In genomic region chr2:66362651-66363050, GRCh38 we compare ENCODE assay signal across 23 cellular contexts.
"Had no signal": no experiment of that assay in that cellular context is flagged by ENCODE, and none has a peak within 500 bp of the region (broad histone marks: within the 10 kb centered on the region; RNA-seq: fewer than 3 reads in every experiment).

No MANE protein-coding gene starts in this region.

- H3K36me3 ChIP-seq: adrenal gland, ascending aorta, brain microvascular endothelial cell, esophagus squamous epithelium, gastroesophageal sphincter, sigmoid colon, upper lobe of left lung had no signal

- H3K27me3 ChIP-seq: adrenal gland, ascending aorta, brain microvascular endothelial cell, esophagus squamous epithelium, gastroesophageal sphincter, sigmoid colon, upper lobe of left lung had no signal

- DNase-seq: activated CD4-positive, alpha-beta T cell treated with anti-CD3 and anti-CD28 coated beads for 1 hour; activated T-cell treated with anti-CD3 and anti-CD28 coated beads, Interleukin-2, amount 50 U/mL, for 1 hour; adrenal gland; brain microvascular endothelial cell; central memory CD4-positive, alpha-beta T cell; esophagus squamous epithelium; head of caudate nucleus; hypothalamus; left ventricle myocardium superior; mammary epithelial cell; occipital lobe; sigmoid colon; stimulated activated CD4-positive, alpha-beta T cell treated with anti-CD3 and anti-CD28 coated beads, Interleukin-2, amount 100 ng/mL, for 48 hours; stimulated activated naive CD4-positive, alpha-beta T cell; T-cell; upper lobe of left lung had no signal

- H3K9me3 ChIP-seq: adrenal gland, ascending aorta, esophagus squamous epithelium, gastroesophageal sphincter, sigmoid colon, upper lobe of left lung had no signal

- H3K27ac ChIP-seq: adrenal gland, ascending aorta, brain microvascular endothelial cell, esophagus squamous epithelium, gastroesophageal sphincter, upper lobe of left lung, VCaP had no signal

- H3K4me1 ChIP-seq: adrenal gland had no signal

- ATAC-seq: activated naive CD4-positive, alpha-beta T cell treated with anti-CD3 and anti-CD28 coated beads, Interleukin-2, amount 50 U/mL, for 72 hours; activated T-helper 17 cell treated with anti-CD3 and anti-CD28 coated beads, Interleukin-2, amount 50 U/mL, for 72 hours; gastroesophageal sphincter; left ventricle myocardium superior; natural killer cell treated with Interleukin-12 subunit alpha and Interleukin-12 subunit beta and Interleukin-15 and Interleukin-18, amount 100 ng/mL, for 72 hours; T-cell had no signal

- FAIRE-seq: islet of Langerhans had no signal

- H3K4me3 ChIP-seq: adrenal gland, ascending aorta, esophagus squamous epithelium, gastroesophageal sphincter, sigmoid colon, upper lobe of left lung had no signal
